ENCODE assay signal across 29 cellular contexts in the genomic region with DNA sequence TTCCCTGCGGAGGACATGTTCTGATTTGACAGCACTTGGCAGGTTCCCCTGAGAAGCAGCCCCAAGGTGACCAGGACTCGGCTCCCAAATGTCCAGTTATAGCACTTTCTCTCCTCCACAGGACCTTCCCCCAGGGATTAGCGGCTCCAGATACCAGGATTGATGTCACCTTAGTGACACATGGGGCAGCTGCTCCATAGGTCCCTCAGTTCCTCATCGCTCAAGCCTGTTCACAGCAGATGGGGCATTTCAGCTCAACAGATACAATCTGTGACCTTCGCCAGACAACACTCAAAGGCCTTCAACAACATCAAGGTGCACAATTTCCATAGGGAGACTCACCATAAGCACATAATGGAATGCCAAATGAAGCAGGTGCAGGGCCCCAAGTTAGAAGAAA.
"Had no signal": no experiment of that assay in that cellular context is flagged by ENCODE, and none has a peak within 500 bp of the region (broad histone marks: within the 10 kb centered on the region; RNA-seq: fewer than 3 reads in every experiment).

No MANE protein-coding gene starts in this region.

- H3K4me3 ChIP-seq: adrenal gland, body of pancreas, colonic mucosa, esophagus squamous epithelium, gastroesophageal sphincter, heart right ventricle, hepatocyte had no signal

- H2AFZ ChIP-seq: hepatocyte had no signal

- H3K27me3 Mint-ChIP-seq: activated CD4-positive, alpha-beta memory T cell treated with anti-CD3 and anti-CD28 coated beads for 36 hours; activated CD4-positive, alpha-beta T cell treated with anti-CD3 and anti-CD28 coated beads for 36 hours; activated naive CD4-positive, alpha-beta T cell treated with anti-CD3 and anti-CD28 coated beads, Interleukin-2, amount 50 U/mL, for 24 hours; activated naive CD8-positive, alpha-beta T cell treated with anti-CD3 and anti-CD28 coated beads for 36 hours; activated naive CD8-positive, alpha-beta T cell treated with anti-CD3 and anti-CD28 coated beads, Interleukin-2, amount 50 U/mL, for 24 hours; activated T-helper 17 cell treated with anti-CD3 and anti-CD28 coated beads, Interleukin-2, amount 50 U/mL, for 72 hours had no signal

- FAIRE-seq: endometrium, endothelial cell of umbilical vein had no signal

- H3K4me1 Mint-ChIP-seq: activated CD4-positive, alpha-beta T cell treated with anti-CD3 and anti-CD28 coated beads for 36 hours; activated CD4-positive, alpha-beta T cell treated with anti-CD3 and anti-CD28 coated beads, Interleukin-2, amount 10 ng/mL, durations not matched to agents 24 days and 14 days; activated naive CD4-positive, alpha-beta T cell treated with anti-CD3 and anti-CD28 coated beads, Interleukin-2, amount 50 U/mL, for 24 hours; activated naive CD8-positive, alpha-beta T cell treated with anti-CD3 and anti-CD28 coated beads for 36 hours; activated naive CD8-positive, alpha-beta T cell treated with anti-CD3 and anti-CD28 coated beads, Interleukin-2, amount 50 U/mL, for 24 hours; activated T-helper 17 cell treated with anti-CD3 and anti-CD28 coated beads, Interleukin-2, amount 50 U/mL, for 72 hours had no signal

- H3K27ac Mint-ChIP-seq: activated CD4-positive, alpha-beta memory T cell treated with anti-CD3 and anti-CD28 coated beads for 36 hours; activated CD4-positive, alpha-beta T cell treated with anti-CD3 and anti-CD28 coated beads for 36 hours; activated CD4-positive, alpha-beta T cell treated with anti-CD3 and anti-CD28 coated beads, Interleukin-2, amount 10 ng/mL, durations not matched to agents 24 days and 14 days; activated CD8-positive, alpha-beta T cell treated with anti-CD3 and anti-CD28 coated beads, Interleukin-2, amount 10 ng/mL, durations not matched to agents 7 days and 5 days; activated naive CD4-positive, alpha-beta T cell treated with anti-CD3 and anti-CD28 coated beads for 36 hours; activated naive CD4-positive, alpha-beta T cell treated with anti-CD3 and anti-CD28 coated beads, Interleukin-2, amount 50 U/mL, for 24 hours; activated naive CD8-positive, alpha-beta T cell treated with anti-CD3 and anti-CD28 coated beads for 36 hours; activated naive CD8-positive, alpha-beta T cell treated with anti-CD3 and anti-CD28 coated beads, Interleukin-2, amount 50 U/mL, for 24 hours; activated T-helper 17 cell treated with anti-CD3 and anti-CD28 coated beads, Interleukin-2, amount 50 U/mL, for 72 hours had no signal

- H3K4me2 ChIP-seq: hepatocyte had no signal

- H3K79me2 ChIP-seq: hepatocyte had no signal

- H3K4me1 ChIP-seq: adrenal gland, body of pancreas, colonic mucosa, esophagus squamous epithelium, gastroesophageal sphincter had no signal

- ATAC-seq: activated CD4-positive, alpha-beta T cell treated with anti-CD3 and anti-CD28 coated beads for 36 hours; activated CD8-positive, alpha-beta T cell treated with anti-CD3 and anti-CD28 coated beads, Interleukin-2, amount 10 ng/mL, durations not matched to agents 7 days and 5 days; activated naive CD8-positive, alpha-beta T cell treated with anti-CD3 and anti-CD28 coated beads, Interleukin-2, amount 50 U/mL, for 24 hours; activated T-cell treated with anti-CD3 and anti-CD28 coated beads, Interleukin-2, amount 50 U/mL, for 4 hours; activated T-helper 17 cell treated with anti-CD3 and anti-CD28 coated beads, Interleukin-2, amount 50 U/mL, for 72 hours; body of pancreas; gastroesophageal sphincter; heart right ventricle had no signal

- H3K27ac ChIP-seq: adrenal gland, body of pancreas, colonic mucosa, epithelial cell of prostate, esophagus squamous epithelium, gastroesophageal sphincter, heart right ventricle, hepatocyte had no signal

- H3K4me3 Mint-ChIP-seq: activated CD4-positive, alpha-beta memory T cell treated with anti-CD3 and anti-CD28 coated beads for 36 hours; activated CD4-positive, alpha-beta T cell treated with anti-CD3 and anti-CD28 coated beads for 36 hours; activated CD4-positive, alpha-beta T cell treated with anti-CD3 and anti-CD28 coated beads, Interleukin-2, amount 10 ng/mL, durations not matched to agents 24 days and 14 days; activated CD8-positive, alpha-beta T cell treated with anti-CD3 and anti-CD28 coated beads, Interleukin-2, amount 10 ng/mL, durations not matched to agents 7 days and 5 days; activated naive CD4-positive, alpha-beta T cell treated with anti-CD3 and anti-CD28 coated beads for 36 hours; activated naive CD4-positive, alpha-beta T cell treated with anti-CD3 and anti-CD28 coated beads, Interleukin-2, amount 50 U/mL, for 24 hours; activated naive CD8-positive, alpha-beta T cell treated with anti-CD3 and anti-CD28 coated beads for 36 hours; activated naive CD8-positive, alpha-beta T cell treated with anti-CD3 and anti-CD28 coated beads, Interleukin-2, amount 50 U/mL, for 24 hours; activated T-cell treated with anti-CD3 and anti-CD28 coated beads, Interleukin-2, amount 50 U/mL, for 4 hours; activated T-helper 17 cell treated with anti-CD3 and anti-CD28 coated beads, Interleukin-2, amount 50 U/mL, for 72 hours had no signal

- H3K36me3 ChIP-seq: adrenal gland, colonic mucosa, esophagus squamous epithelium, gastroesophageal sphincter had no signal

- H3K27me3 ChIP-seq: adrenal gland, body of pancreas, colonic mucosa, esophagus squamous epithelium, gastroesophageal sphincter, heart right ventricle, hepatocyte had no signal

- DNase-seq: activated CD4-positive, alpha-beta memory T cell treated with anti-CD3 and anti-CD28 coated beads for 36 hours; activated CD4-positive, alpha-beta T cell treated with anti-CD3 and anti-CD28 coated beads for 36 hours; activated CD4-positive, alpha-beta T cell treated with anti-CD3 and anti-CD28 coated beads, Interleukin-2, amount 10 ng/mL, durations not matched to agents 24 days and 14 days; activated CD4-positive, CD25-positive, alpha-beta regulatory T cell; activated CD4-positive, CD25-positive, alpha-beta regulatory T cell treated with anti-CD3 and anti-CD28 coated beads, Interleukin-2, amount 50 U/mL, for 72 hours; activated CD8-positive, alpha-beta T cell treated with anti-CD3 and anti-CD28 coated beads, Interleukin-2, amount 10 ng/mL, durations not matched to agents 7 days and 5 days; activated effector memory CD4-positive, alpha-beta T cell treated with Interleukin-2 at 50 U/mL for 16 hours; activated naive CD4-positive, alpha-beta T cell treated with anti-CD3 and anti-CD28 coated beads for 36 hours; activated naive CD8-positive, alpha-beta T cell treated with anti-CD3 and anti-CD28 coated beads for 36 hours; activated naive CD8-positive, alpha-beta T cell treated with anti-CD3 and anti-CD28 coated beads, Interleukin-2, amount 50 U/mL, for 24 hours; activated T-cell treated with anti-CD3 and anti-CD28 coated beads, Interleukin-2, amount 50 U/mL, for 4 hours; amygdala; aorta; body of pancreas; caudate nucleus; colonic mucosa; effector CD8-positive, alpha-beta T cell; esophagus squamous epithelium; foreskin melanocyte; heart right ventricle; T-helper 9 cell had no signal

- H3K36me3 Mint-ChIP-seq: activated CD4-positive, alpha-beta memory T cell treated with anti-CD3 and anti-CD28 coated beads for 36 hours; activated naive CD4-positive, alpha-beta T cell treated with anti-CD3 and anti-CD28 coated beads, Interleukin-2, amount 50 U/mL, for 24 hours had no signal

- H3K9me3 ChIP-seq: adrenal gland, body of pancreas, colonic mucosa had no signal
